Comparison of ENCODE assay signal across 8 cellular contexts in the genomic region with DNA sequence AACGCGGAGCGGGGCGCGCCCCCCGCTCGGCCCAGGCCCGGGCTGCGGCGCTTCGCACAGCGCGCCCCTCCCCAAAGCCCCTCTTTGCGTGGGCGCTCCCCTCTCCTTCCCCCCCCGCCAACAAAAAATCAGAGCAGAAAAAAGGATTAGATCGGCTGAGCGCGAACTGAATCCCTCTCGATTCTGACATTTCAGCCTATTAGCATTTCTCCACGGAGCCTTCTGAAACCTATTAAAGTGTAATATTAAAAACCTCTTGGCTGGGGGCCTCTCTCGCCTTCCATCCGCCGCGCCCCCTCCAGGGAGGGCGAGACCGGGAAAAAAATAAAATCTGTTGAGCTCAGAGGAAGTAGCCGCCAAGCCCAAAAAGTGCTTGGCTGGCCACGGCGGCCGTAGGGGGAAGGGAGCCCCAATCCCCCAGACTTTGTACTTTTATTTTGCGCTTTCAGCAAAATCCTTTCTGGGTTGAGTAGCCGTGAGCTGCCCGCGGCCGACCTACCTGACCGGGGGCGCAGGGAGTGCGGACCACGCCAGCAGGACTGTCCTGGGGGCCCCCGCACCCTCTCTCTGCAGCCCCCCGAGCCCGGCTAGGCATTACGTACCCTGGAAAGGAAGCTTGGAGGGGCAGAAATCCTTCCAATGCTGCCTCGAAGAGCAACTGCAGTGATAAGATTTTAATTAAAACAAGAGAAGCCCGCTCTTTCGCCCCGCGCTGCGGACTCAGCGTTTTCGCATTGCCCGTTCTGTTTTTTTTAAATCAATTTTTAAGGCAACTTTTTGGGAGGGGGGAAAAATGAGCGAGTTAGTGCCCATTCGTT. TPM values are rescaled to one million over a fixed set of nuclear protein-coding genes. Genes with fewer than 3 reads are reported as not detected.
DNase-seq lines count a peak whose midpoint lies in the region; ATAC-seq and TF ChIP-seq lines count a peak whose summit lies in the region.

No MANE protein-coding gene starts in this region.

- no peak for TF ChIP-seq CTCF in CD8-positive, alpha-beta T cell (IDR thresholded peaks at IDR 0.05)
- TF ChIP-seq CTCF in HL-60 (IDR thresholded peaks at IDR 0.05; ENCODE audit: insufficient read depth, low read length), result no peak
- no peak for TF ChIP-seq CTCF in epithelial cell of proximal tubule (conservative IDR thresholded peaks at IDR 0.05; ENCODE audit: low read depth, low read length)
- TF ChIP-seq CTCF in uterus (IDR thresholded peaks at IDR 0.05), result peak in 2 of 4 experiments; percentile 7 to 26

- no peak overlapping the region for H3K4me3 ChIP-seq in CD8-positive, alpha-beta T cell (ENCODE audit: low read depth, low read length)
- peak overlapping the region; percentile 68 for H3K4me3 ChIP-seq in HL-60 (replicated peaks; ENCODE audit: insufficient read depth, low read length)
- H3K4me3 ChIP-seq in epithelial cell of proximal tubule (ENCODE audit: low read depth, low read length), result peak overlapping the region; percentile 94
- peak overlapping the region; percentile 96 for H3K4me3 ChIP-seq in mucosa of stomach (ENCODE audit: low read length)
- peak overlapping the region; percentile 74 to 78 for H3K4me3 ChIP-seq in uterus

- DNase-seq in CD8-positive, alpha-beta T cell, result no peak
- DNase-seq in HL-60 (ENCODE audit: low read depth in 1 of 2, low spot score in 1 of 2) (peak in 1 of 2 experiments; percentile 52), T-cell (peak in 1 of 34 experiments; percentile 9), epithelial cell of proximal tubule (ENCODE audit: low read depth) (no peak), uterus (peak; percentile 67 to 74)

- H3K27me3 Mint-ChIP-seq in CD8-positive, alpha-beta T cell (ENCODE audit: low read depth), result peaks cover 56% of the 10 kb centered on the region
- peaks cover 40 to 69% of the 10 kb centered on the region in 2 donors for H3K27me3 Mint-ChIP-seq in T-cell

- H3K4me3 Mint-ChIP-seq in CD8-positive, alpha-beta T cell, result peak overlapping the region; percentile 53
- H3K4me3 Mint-ChIP-seq in T-cell, result peak overlapping the region; percentile 38 to 82 (median 64)

- peaks cover 50% of the 10 kb centered on the region for H3K4me1 Mint-ChIP-seq in CD8-positive, alpha-beta T cell (ENCODE audit: low read depth)
- peaks cover 37 to 69% (median 50%) of the 10 kb centered on the region in 3 donors for H3K4me1 Mint-ChIP-seq in T-cell

- no peak for ATAC-seq in CD8-positive, alpha-beta T cell
- ATAC-seq in T-cell (replicated peaks in 1 of 4) (no peak), HG03280 (IDR thresholded peaks at IDR 0.05; ENCODE audit: unreplicated experiment) (no peak), HG02759 (IDR thresholded peaks at IDR 0.05; ENCODE audit: unreplicated experiment) (no peak)

- no peaks in the 10 kb centered on the region for H3K9me3 Mint-ChIP-seq in CD8-positive, alpha-beta T cell
- H3K9me3 Mint-ChIP-seq in T-cell, result no peaks in the 10 kb centered on the region

- intact Hi-C loops in CD8-positive, alpha-beta T cell (cut with DNase I, micrococcal nuclease), result loop anchor here in 1 of 2 experiments (1.0 kb wide), 1 partner anchor 28 kb away; no protein-coding TSS in a partner anchor
- intact Hi-C loops in uterus (cut with DNase I; ENCODE audit: low total_unique reads), result no loop called here

- TF ChIP-seq POLR2A in uterus (IDR thresholded peaks at IDR 0.05), result peak in 1 of 2 donors; percentile 24

- POLR2A ChIA-PET in CD8-positive, alpha-beta T cell (lab: Charles Lee), result interaction anchor here (1.8 kb wide), 1 partner anchor 9 kb away, joined by 4 read pairs; no protein-coding TSS in a partner anchor
- POLR2A ChIA-PET in T-cell (lab: Charles Lee), result interaction anchor here in 1 of 2 donors (0.6 to 1.4 kb wide), 2 partner anchors 28 to 216 kb away, joined by 3 to 8 read pairs; no protein-coding TSS in a partner anchor

- no peak overlapping the region for H3K27ac Mint-ChIP-seq in CD8-positive, alpha-beta T cell
- H3K27ac Mint-ChIP-seq in T-cell, result no peak overlapping the region

- H3K27me3 ChIP-seq in CD8-positive, alpha-beta T cell (ENCODE audit: insufficient read depth, low read length), result peaks cover 56% of the 10 kb centered on the region
- H3K27me3 ChIP-seq in HL-60 (ENCODE audit: insufficient read depth, poor library complexity, severe bottlenecking) (no peaks in the 10 kb centered on the region), mucosa of stomach (ENCODE audit: control insufficient read depth, insufficient read depth, low read length) (no peaks in the 10 kb centered on the region), uterus (no peaks in the 10 kb centered on the region)

- H3K4me1 ChIP-seq in CD8-positive, alpha-beta T cell (ENCODE audit: insufficient read depth, low read length), result peaks cover 78% of the 10 kb centered on the region
- H3K4me1 ChIP-seq in mucosa of stomach (ENCODE audit: control insufficient read depth, insufficient read depth, low read length) (peaks cover 7% of the 10 kb centered on the region), uterus (peaks cover 0 to 12% of the 10 kb centered on the region in 2 donors)

- H3K36me3 Mint-ChIP-seq in CD8-positive, alpha-beta T cell, result no peaks in the 10 kb centered on the region
- H3K36me3 Mint-ChIP-seq in T-cell, result no peaks in the 10 kb centered on the region

- no peaks in the 10 kb centered on the region for H3K36me3 ChIP-seq in CD8-positive, alpha-beta T cell (ENCODE audit: insufficient read depth, low read length)
- H3K36me3 ChIP-seq in mucosa of stomach (ENCODE audit: control insufficient read depth, insufficient read depth, low read length) (no peaks in the 10 kb centered on the region), uterus (no peaks in the 10 kb centered on the region)

- no peak overlapping the region for H3K27ac ChIP-seq in CD8-positive, alpha-beta T cell (ENCODE audit: low read depth, low read length)
- peak overlapping the region; percentile 97 for H3K27ac ChIP-seq in HL-60 (replicated peaks)
- H3K27ac ChIP-seq in uterus, result peak overlapping the region; percentile 97 to 99

- no peaks in the 10 kb centered on the region for H3K9me3 ChIP-seq in CD8-positive, alpha-beta T cell (ENCODE audit: low read length)
- H3K9me3 ChIP-seq in mucosa of stomach (ENCODE audit: control insufficient read depth, low read length) (no peaks in the 10 kb centered on the region), uterus (no peaks in the 10 kb centered on the region)

- CTCF ChIA-PET in CD8-positive, alpha-beta T cell (lab: Charles Lee), result interaction anchor here (0.5 to 1.3 kb wide), 5 partner anchors 8 to 278 kb away, joined by 3 read pairs; no protein-coding TSS in a partner anchor
- CTCF ChIA-PET in T-cell (lab: Charles Lee), result no interaction called here

- H3K9ac ChIP-seq in mucosa of stomach (ENCODE audit: low read length), result peak overlapping the region; percentile 96

RNA-seq across cellular contexts. Expression of a gene that starts 1.3 kb away (rescaled TPM):
- total RNA-seq in CD8-positive, alpha-beta T cell, result 100 to 1,000 TPM in 1 of 2 experiments, 10 to 100 TPM in 1; 87.0 to 107 TPM
- total RNA-seq in T-cell (10 to 100 TPM; 58.8 to 71.0 (median 62.6) TPM), epithelial cell of proximal tubule (17.4 and 34.3 TPM in 2 replicates), uterus (100 to 1,000 TPM in 1 of 4 donors, 10 to 100 TPM in 3; 28.2 to 179 (median 62.1) TPM)

Comparison
In these comparisons a context has a peak if more than half of its experiments do, and no peak if none do; other contexts are left out.
1. DNase-seq: peak in uterus (2 of 2); none in CD8-positive, alpha-beta T cell (0 of 7) and epithelial cell of proximal tubule (single experiment).